In the genomic region with DNA sequence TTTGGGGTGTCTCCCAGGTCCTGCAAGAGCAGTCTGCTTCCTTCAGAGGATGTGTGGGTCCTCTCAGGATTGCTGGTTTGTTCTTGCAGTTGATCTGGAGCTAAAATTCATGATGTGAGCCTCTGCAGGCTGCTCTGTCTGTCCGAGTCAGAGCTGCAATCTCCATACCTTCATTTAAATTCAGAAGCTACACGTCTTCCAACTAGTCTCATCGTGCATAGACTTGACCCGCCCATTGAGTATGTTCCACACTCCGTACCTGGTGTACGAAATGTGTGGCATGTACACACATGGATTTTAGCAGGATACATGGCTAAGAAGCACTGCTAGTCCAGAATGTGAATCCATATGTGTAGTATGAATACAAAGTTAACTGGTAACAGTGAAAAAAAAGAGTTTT, we compare ENCODE assay signal across 10 cellular contexts.
"Had no signal": no experiment of that assay in that cellular context is flagged by ENCODE, and none has a peak within 500 bp of the region (broad histone marks: within the 10 kb centered on the region; RNA-seq: fewer than 3 reads in every experiment).

No MANE protein-coding gene starts in this region.

- H3K9me3 Mint-ChIP-seq: HFFc6 had no signal

- H3K36me3 ChIP-seq: HAP-1 had no signal

- ATAC-seq: HCT116 had no signal

- H3K27ac Mint-ChIP-seq: HFFc6 had no signal

- FAIRE-seq: HTR-8/SVneo had no signal

- DNase-seq: GM23248, H7, HFFc6, IMR-90, Karpas-422, KBM-7 had no signal

- H2AFZ ChIP-seq: GM23248 had no signal

- H3K9me3 ChIP-seq: HAP-1 had no signal

- H3K4me3 Mint-ChIP-seq: HFFc6 had no signal

- H3K27ac ChIP-seq: GM23248, KMS-11 had no signal

- H3K4me3 ChIP-seq: GM23248, HAP-1 had no signal

- H3K9ac ChIP-seq: GM23248, KMS-11 had no signal

- H3K4me2 ChIP-seq: KMS-11 had no signal
